9 cellular contexts compared by ENCODE assay signal in genomic region chr4:21512351-21512750, GRCh38.
A peak's percentile ranks its signal among the peaks of the same experiment; 100 is the strongest.
DNase-seq lines count a peak whose midpoint lies in the region; ATAC-seq and TF ChIP-seq lines count a peak whose summit lies in the region.
"Had no signal": no experiment of that assay in that cellular context is flagged by ENCODE, and none has a peak within 500 bp of the region (broad histone marks: within the 10 kb centered on the region; RNA-seq: fewer than 3 reads in every experiment).

No MANE protein-coding gene starts in this region.

- no peak overlapping the region for H3K14ac ChIP-seq in H9 (ENCODE audit: insufficient read depth, low read length)

- no CpG with 5 or more reads among the region's 1 CpG for WGBS in H9 (ENCODE audit: extremely low coverage, insufficient read length, low lambda C conversion rate)

- no peak overlapping the region for H2BK15ac ChIP-seq in H9 (ENCODE audit: low read depth, low read length)

- no peaks in the 10 kb centered on the region; a peak in 1 of 7 replicates for H3K36me3 Mint-ChIP-seq in H9 (ENCODE audit: insufficient read depth in 1 of 3, low read depth in 3 of 3)
- no peaks in the 10 kb centered on the region for H3K36me3 Mint-ChIP-seq in activated T-cell treated with anti-CD3 and anti-CD28 coated beads, Interleukin-2, amount 50 U/mL, for 72 hours (ENCODE audit: insufficient read depth in 2 of 2)

- H3T11ph ChIP-seq in H9 (ENCODE audit: low read length): no peak overlapping the region

- no peak overlapping the region for H4K91ac ChIP-seq in H9 (ENCODE audit: insufficient read length, low read depth, low read length)

- H3K27me3 ChIP-seq in H9 (ENCODE audit: insufficient read depth, low read length) (no peaks in the 10 kb centered on the region), dorsolateral prefrontal cortex (no peaks in the 10 kb centered on the region)
- H3K27me3 ChIP-seq: neutrophil had no signal

- no peaks in the 10 kb centered on the region for H3K79me1 ChIP-seq in H9 (ENCODE audit: insufficient read depth, low read depth, low read length, poor library complexity, severe bottlenecking)

- no peak overlapping the region for H3K27ac Mint-ChIP-seq in H9
- no peak overlapping the region for H3K27ac Mint-ChIP-seq in activated T-cell treated with anti-CD3 and anti-CD28 coated beads, Interleukin-2, amount 50 U/mL, for 72 hours

- H3K4me3 Mint-ChIP-seq in H9: no peak overlapping the region
- H3K4me3 Mint-ChIP-seq in activated T-cell treated with anti-CD3 and anti-CD28 coated beads, Interleukin-2, amount 50 U/mL, for 72 hours: no peak overlapping the region

- no peak overlapping the region for H3K4me2 ChIP-seq in H9 (ENCODE audit: insufficient read depth, insufficient read length, low read length)

- no peaks in the 10 kb centered on the region for H3K4me1 Mint-ChIP-seq in H9
- H3K4me1 Mint-ChIP-seq in activated T-cell treated with anti-CD3 and anti-CD28 coated beads, Interleukin-2, amount 50 U/mL, for 72 hours (ENCODE audit: low read depth): no peaks in the 10 kb centered on the region

- peak; percentile 77 for TF ChIP-seq CTCF in H9 (conservative IDR thresholded peaks at IDR 0.05)
- peak; percentile 13 to 89 (median 68) for TF ChIP-seq CTCF in dorsolateral prefrontal cortex (IDR thresholded peaks at IDR 0.05 in 54 of 56, conservative IDR thresholded peaks at IDR 0.05 in 2 of 56; ENCODE audit: low read depth in 1 of 56, partially characterized antibody in 56 of 56)

- no peaks in the 10 kb centered on the region for H4K20me1 ChIP-seq in H9 (ENCODE audit: control insufficient read depth, insufficient read depth, insufficient read length)

- no peaks in the 10 kb centered on the region for H3K4me1 ChIP-seq in H9 (ENCODE audit: insufficient read depth, low read length)

- intact Hi-C loops in dorsolateral prefrontal cortex (cut with DNase I): loop anchor here (2.0 kb wide), 2 partner anchors 254 to 258 kb away; no protein-coding TSS in a partner anchor

- H3K79me2 ChIP-seq in H9 (ENCODE audit: insufficient read depth, low read length): no peaks in the 10 kb centered on the region

- H3K4me3 ChIP-seq in dorsolateral prefrontal cortex: no peak overlapping the region

- no peak overlapping the region for H2BK20ac ChIP-seq in H9 (ENCODE audit: low read depth, low read length, poor library complexity, severe bottlenecking)

- H4K5ac ChIP-seq in H9 (ENCODE audit: insufficient read length, low read depth, low read length): no peak overlapping the region

- H2AFZ ChIP-seq in H9 (ENCODE audit: low read length): no peak overlapping the region

- no peak overlapping the region for H2BK12ac ChIP-seq in H9 (ENCODE audit: insufficient read length, low read depth, low read length)

- no peak overlapping the region for H3K4ac ChIP-seq in H9 (ENCODE audit: low read depth, low read length)

- no peak overlapping the region for H2BK120ac ChIP-seq in H9 (ENCODE audit: low read depth, low read length, poor library complexity, severe bottlenecking)

- H3K56ac ChIP-seq in H9 (ENCODE audit: insufficient read length, low read depth, low read length): no peak overlapping the region

- no peak overlapping the region for H3K27ac ChIP-seq in H9 (ENCODE audit: insufficient read length, low read depth, low read length)
- H3K27ac ChIP-seq in dorsolateral prefrontal cortex: no peak overlapping the region
- H3K27ac ChIP-seq: neutrophil had no signal

- H3K18ac ChIP-seq in H9 (ENCODE audit: insufficient read length, low read depth, low read length): no peak overlapping the region

- H2AK5ac ChIP-seq in H9 (ENCODE audit: insufficient read length, low read length): no peak overlapping the region

- no peaks in the 10 kb centered on the region for H3K9me3 Mint-ChIP-seq in H9
- H3K9me3 Mint-ChIP-seq in activated T-cell treated with anti-CD3 and anti-CD28 coated beads, Interleukin-2, amount 50 U/mL, for 72 hours: peaks cover 0 to 3% of the 10 kb centered on the region in 2 donors

- no peaks in the 10 kb centered on the region for H3K23me2 ChIP-seq in H9 (ENCODE audit: insufficient read length, low read depth, low read length, poor library complexity, severe bottlenecking)

- H3K27me3 Mint-ChIP-seq in H9 (ENCODE audit: low read depth): no peaks in the 10 kb centered on the region
- H3K27me3 Mint-ChIP-seq in activated T-cell treated with anti-CD3 and anti-CD28 coated beads, Interleukin-2, amount 50 U/mL, for 72 hours (ENCODE audit: low read depth): no peaks in the 10 kb centered on the region

- H2BK5ac ChIP-seq in H9 (ENCODE audit: insufficient read length, low read length): no peak overlapping the region

- no peak overlapping the region for H3K23ac ChIP-seq in H9 (ENCODE audit: insufficient read length, low read depth, low read length)

- no peak overlapping the region for H3K9ac ChIP-seq in H9 (ENCODE audit: extremely low read depth, insufficient read length, low read length)

- no peak overlapping the region for H4K8ac ChIP-seq in H9 (replicated peaks; ENCODE audit: insufficient read length, low read depth, low read length)

- ATAC-seq in HG02973 (IDR thresholded peaks at IDR 0.05; ENCODE audit: unreplicated experiment) (no peak), GM18873 (IDR thresholded peaks at IDR 0.05; ENCODE audit: low FRiP score, unreplicated experiment) (no peak)
- ATAC-seq in activated T-cell treated with anti-CD3 and anti-CD28 coated beads, Interleukin-2, amount 50 U/mL, for 72 hours (replicated peaks in 1 of 2): no peak

- DNase-seq in H9 (no peak), NCI-H69 (lab: John Stamatoyannopoulos, UW) (peak; percentile 19), dorsolateral prefrontal cortex (peak in 1 of 10 donors; percentile 20), non-pigmented ciliary epithelial cell (ENCODE audit: low read depth) (peak; percentile 44), NCI-H2107 treated with DMSO at 0.1 percent for 48 hours (lab: John Stamatoyannopoulos, UW; ENCODE audit: unreplicated experiment) (no peak)
- DNase-seq in activated T-cell treated with anti-CD3 and anti-CD28 coated beads, Interleukin-2, amount 50 U/mL, for 72 hours: no peak

- H3K9me3 ChIP-seq in H9 (ENCODE audit: control insufficient read depth, low read depth, low read length): no peaks in the 10 kb centered on the region
- H3K9me3 ChIP-seq: neutrophil had no signal

Comparison
In these comparisons a context has a peak if more than half of its experiments do, and no peak if none do; other contexts are left out.
1. DNase-seq: peak in NCI-H69 (single experiment) and non-pigmented ciliary epithelial cell (single experiment); none in H9 (single experiment), activated T-cell treated with anti-CD3 and anti-CD28 coated beads, Interleukin-2, amount 50 U/mL, for 72 hours (0 of 2) and NCI-H2107 treated with DMSO at 0.1 percent for 48 hours (single experiment).